ENCODE assay signal across 9 cellular contexts in genomic region chr15:75639191-75639708, GRCh38.
DNase-seq lines count a peak whose midpoint lies in the region; ATAC-seq, FAIRE-seq and TF ChIP-seq lines count a peak whose summit lies in the region.
"Had no signal": no experiment of that assay in that cellular context is flagged by ENCODE, and none has a peak within 500 bp of the region (broad histone marks: within the 10 kb centered on the region; RNA-seq: fewer than 3 reads in every experiment).

No MANE protein-coding gene starts in this region.

- TF ChIP-seq CTCF in fibroblast of mammary gland (conservative IDR thresholded peaks at IDR 0.05; ENCODE audit: control insufficient read depth, insufficient read depth, low read depth, low read length), result no peak
- no peak for TF ChIP-seq CTCF in GM20000 (IDR thresholded peaks at IDR 0.05; ENCODE audit: extremely low read depth, missing control alignments)

- H3K36me3 ChIP-seq in SK-N-MC (ENCODE audit: insufficient read depth, low read length), result peaks cover 4% of the 10 kb centered on the region; the same call in 1 of the 2 replicates

- H3K4me3 ChIP-seq in SK-N-MC, result peak overlapping the region; percentile 91
- H3K4me3 ChIP-seq in fibroblast of mammary gland (ENCODE audit: control insufficient read depth, low read depth, low read length), result peak overlapping the region; percentile 86

- ATAC-seq in HG03175 (IDR thresholded peaks at IDR 0.05; ENCODE audit: unreplicated experiment) (no peak), GM21529 (IDR thresholded peaks at IDR 0.05; ENCODE audit: unreplicated experiment) (no peak)

- no peak for DNase-seq in GM19239 (ENCODE audit: insufficient read length, low spot score)
- DNase-seq in SK-N-MC (ENCODE audit: low read depth, low spot score), result no peak
- no peak for DNase-seq in fibroblast of mammary gland (ENCODE audit: low read depth)
- DNase-seq in retina, result peak; percentile 29
- DNase-seq in Ammon's horn (ENCODE audit: low spot score), result no peak
- DNase-seq in GM20000 (ENCODE audit: low spot score), result no peak

- H3K27ac ChIP-seq in SK-N-MC, result peak overlapping the region; percentile 44; the same call in 1 of the 2 replicates

- no peaks in the 10 kb centered on the region for H3K9me3 ChIP-seq in SK-N-MC (ENCODE audit: low read depth, low read length)

- FAIRE-seq in GM19239 (lab: Jason Lieb, UNC), result peak; percentile 84
- FAIRE-seq: TTC549 had no signal

- peak overlapping the region; percentile 89 for H3K9ac ChIP-seq in SK-N-MC (ENCODE audit: insufficient read length)
